Comparison of ENCODE assay signal across 25 cellular contexts in the genomic region with DNA sequence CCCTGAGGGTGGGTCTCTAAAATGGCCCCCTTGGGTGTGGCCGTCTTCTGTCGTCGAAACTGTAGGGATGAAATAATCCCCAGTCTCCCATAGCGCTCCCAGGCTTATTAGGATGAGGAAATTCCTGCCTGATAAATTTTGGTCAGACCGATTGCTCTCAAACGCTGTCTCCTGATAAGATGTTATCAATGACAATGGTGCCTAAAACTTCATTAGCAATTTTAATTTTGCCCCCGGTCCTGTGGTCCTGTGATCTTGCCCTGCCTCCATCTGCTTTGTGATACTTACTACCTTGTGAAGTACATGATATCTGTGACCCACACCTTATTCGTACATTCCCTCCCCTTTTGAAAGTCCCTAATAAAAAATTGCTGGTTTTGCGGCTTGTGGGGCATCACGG.
"Had no signal": no experiment of that assay in that cellular context is flagged by ENCODE, and none has a peak within 500 bp of the region (broad histone marks: within the 10 kb centered on the region; RNA-seq: fewer than 3 reads in every experiment).

No MANE protein-coding gene starts in this region.

- H3K4me1 Mint-ChIP-seq: nephron had no signal

- H3K9me3 ChIP-seq: heart right ventricle, left ventricle myocardium inferior, lower lobe of right lung, psoas muscle, suprapubic skin, thyroid gland had no signal

- H3K4me3 Mint-ChIP-seq: memory B cell; nephron; stimulated activated effector memory CD8-positive, alpha-beta T cell treated with anti-CD3 and anti-CD28 coated beads, Interleukin-12 subunit alpha, Interleukin-12 subunit beta, amount 100 ng/mL, for 72 hours; type B pancreatic cell had no signal

- H3K27ac ChIP-seq: coronary artery, dorsolateral prefrontal cortex, heart right ventricle, left ventricle myocardium inferior, lower lobe of right lung, psoas muscle, suprapubic skin, thyroid gland had no signal

- H3K4me3 ChIP-seq: coronary artery, dorsolateral prefrontal cortex, heart right ventricle, left ventricle myocardium inferior, lower lobe of right lung, psoas muscle, suprapubic skin, thyroid gland had no signal

- H3K4me1 ChIP-seq: thyroid gland had no signal

- H3K36me3 Mint-ChIP-seq: memory B cell, type B pancreatic cell had no signal

- H3K36me3 ChIP-seq: heart right ventricle, left ventricle myocardium inferior, lower lobe of right lung, suprapubic skin, thyroid gland had no signal

- H3K27ac Mint-ChIP-seq: memory B cell; nephron; stimulated activated effector memory CD8-positive, alpha-beta T cell treated with anti-CD3 and anti-CD28 coated beads, Interleukin-12 subunit alpha, Interleukin-12 subunit beta, amount 100 ng/mL, for 72 hours; type B pancreatic cell had no signal

- ATAC-seq: esophagus mucosa; heart right ventricle; left cardiac atrium; lower lobe of right lung; psoas muscle; stimulated activated effector memory CD8-positive, alpha-beta T cell treated with anti-CD3 and anti-CD28 coated beads, Interleukin-12 subunit alpha, Interleukin-12 subunit beta, amount 100 ng/mL, for 72 hours; stimulated activated naive CD8-positive, alpha-beta T cell treated with anti-CD3 and anti-CD28 coated beads, Interleukin-15, Interleukin-2, amounts not matched to agents 100 U/mL and 50 U/mL, for 24 hours had no signal

- FAIRE-seq: endometrium, frontal cortex, kidney, small intestine had no signal

- H3K9me3 Mint-ChIP-seq: nephron; stimulated activated effector memory CD8-positive, alpha-beta T cell treated with anti-CD3 and anti-CD28 coated beads, Interleukin-12 subunit alpha, Interleukin-12 subunit beta, amount 100 ng/mL, for 72 hours; type B pancreatic cell had no signal

- H3K27me3 ChIP-seq: dorsolateral prefrontal cortex, heart right ventricle, suprapubic skin, thyroid gland had no signal

- DNase-seq: central memory CD4-positive, alpha-beta T cell; dorsolateral prefrontal cortex; effector CD8-positive, alpha-beta T cell; heart right ventricle; hypothalamus; kidney; left cardiac atrium; left ventricle myocardium inferior; lower lobe of right lung; naive B cell; psoas muscle; small intestine; stimulated activated CD4-positive, alpha-beta T cell treated with anti-CD3 and anti-CD28 coated beads, Interleukin-4, amount 100 ng/mL, for 1 hour; stimulated activated CD8-positive, alpha-beta memory T cell treated with anti-CD3 and anti-CD28 coated beads, Interleukin-4, amount 100 ng/mL, for 48 hours; stimulated activated naive CD8-positive, alpha-beta T cell treated with anti-CD3 and anti-CD28 coated beads, Interleukin-15, Interleukin-2, amounts not matched to agents 100 U/mL and 50 U/mL, for 24 hours; thyroid gland had no signal
